ENCODE assay signal across 29 cellular contexts in genomic region chr11:19094859-19095258, GRCh38. TPM values are rescaled to one million over a fixed set of nuclear protein-coding genes. Genes with fewer than 3 reads are reported as not detected.
"Had no signal": no experiment of that assay in that cellular context is flagged by ENCODE, and none has a peak within 500 bp of the region (broad histone marks: within the 10 kb centered on the region; RNA-seq: fewer than 3 reads in every experiment).

No MANE protein-coding gene starts in this region.

- H3K27ac ChIP-seq: colonic mucosa, epithelial cell of prostate, esophagus squamous epithelium, gastrocnemius medialis, heart right ventricle, left ventricle myocardium inferior, lower lobe of right lung had no signal

- H3K4me3 Mint-ChIP-seq: dendritic cell treated with granulocyte-macrophage colony-stimulating factor and Interleukin-4, amounts not matched to agents 40 ng/mL and 50 ng/mL, for 4 days; effector memory CD8-positive, alpha-beta T cell; endodermal cell; mesothelial cell of epicardium; naive thymus-derived CD4-positive, alpha-beta T cell had no signal

- H3K36me3 ChIP-seq: colonic mucosa, esophagus squamous epithelium, gastrocnemius medialis, heart right ventricle, left ventricle myocardium inferior, lower lobe of right lung had no signal

- H3K4me1 Mint-ChIP-seq: endodermal cell, mesothelial cell of epicardium had no signal

- H3K9me3 ChIP-seq: colonic mucosa, esophagus squamous epithelium, gastrocnemius medialis, heart right ventricle, left ventricle myocardium inferior, lower lobe of right lung had no signal

- H3K27me3 ChIP-seq: colonic mucosa had no signal

- H3K9me3 Mint-ChIP-seq: dendritic cell treated with granulocyte-macrophage colony-stimulating factor and Interleukin-4, amounts not matched to agents 40 ng/mL and 50 ng/mL, for 4 days; effector memory CD8-positive, alpha-beta T cell; endodermal cell; mesothelial cell of epicardium had no signal

- ATAC-seq: effector memory CD8-positive, alpha-beta T cell; gastrocnemius medialis; heart right ventricle; left cardiac atrium; left lobe of liver; lower lobe of right lung; naive thymus-derived CD4-positive, alpha-beta T cell had no signal

- H3K4me3 ChIP-seq: colonic mucosa, esophagus squamous epithelium, gastrocnemius medialis, heart right ventricle, left ventricle myocardium inferior, lower lobe of right lung had no signal

- H3K27ac Mint-ChIP-seq: dendritic cell treated with granulocyte-macrophage colony-stimulating factor and Interleukin-4, amounts not matched to agents 40 ng/mL and 50 ng/mL, for 4 days; effector memory CD8-positive, alpha-beta T cell; endodermal cell; mesothelial cell of epicardium; naive thymus-derived CD4-positive, alpha-beta T cell had no signal

- H3K4me1 ChIP-seq: colonic mucosa, gastrocnemius medialis, heart right ventricle, left ventricle myocardium inferior, lower lobe of right lung had no signal

- H3K36me3 Mint-ChIP-seq: mesothelial cell of epicardium; naive thymus-derived CD4-positive, alpha-beta T cell had no signal

- DNase-seq: colonic mucosa; cortex of kidney; effector CD8-positive, alpha-beta T cell; effector memory CD8-positive, alpha-beta T cell; endodermal cell; erythroblast; esophagus squamous epithelium; foreskin fibroblast; foreskin melanocyte; gastrocnemius medialis; glutamatergic neuron; head of caudate nucleus; heart right ventricle; hippocampal formation; left cardiac atrium; left ventricle myocardium inferior; lower lobe of right lung; mesenchymal stem cell; naive thymus-derived CD4-positive, alpha-beta T cell had no signal

RNA-seq across cellular contexts. Expression of gene MRGPRX2, which starts 34.3 kb away (rescaled TPM):
- total RNA-seq: colonic mucosa, dermis microvascular lymphatic vessel endothelial cell, endodermal cell, esophagus mucosa, gastrocnemius medialis, glomerular endothelial cell, kidney epithelial cell, left cardiac atrium, left lobe of liver, left ventricle myocardium inferior, liver, lower lobe of right lung, lung microvascular endothelial cell, mesothelial cell of epicardium had no signal
